In the genomic region with DNA sequence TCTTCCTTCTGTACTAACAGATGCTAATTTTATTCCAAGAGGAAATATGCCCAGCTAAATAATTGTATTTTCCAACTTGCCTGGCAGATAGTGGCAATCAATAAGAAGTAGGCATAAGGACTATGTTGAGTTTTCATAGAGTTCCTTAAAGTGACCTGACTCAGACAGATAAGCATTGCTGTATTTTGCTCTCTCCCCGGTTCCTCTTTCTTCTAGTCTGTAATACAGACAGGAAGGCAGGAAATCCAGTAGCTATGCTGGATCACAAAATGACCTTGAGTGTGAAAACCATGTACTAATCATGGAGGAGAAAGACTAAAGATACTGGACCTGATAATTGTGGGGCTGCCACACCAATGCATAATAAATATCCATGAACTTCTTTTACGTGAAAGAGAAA, we compare ENCODE assay signal across 29 cellular contexts.
A peak's percentile ranks its signal among the peaks of the same experiment; 100 is the strongest.
DNase-seq lines count a peak whose midpoint lies in the region; ATAC-seq, FAIRE-seq and TF ChIP-seq lines count a peak whose summit lies in the region.
"Had no signal": no experiment of that assay in that cellular context is flagged by ENCODE, and none has a peak within 500 bp of the region (broad histone marks: within the 10 kb centered on the region; RNA-seq: fewer than 3 reads in every experiment).

No MANE protein-coding gene starts in this region.

- H3K27me3 Mint-ChIP-seq in CD14-positive monocyte (ENCODE audit: low read depth in 3 of 3) = peaks cover 0 to 2% (median 0%) of the 10 kb centered on the region in 3 donors
- H3K27me3 Mint-ChIP-seq: activated CD4-positive, alpha-beta memory T cell treated with anti-CD3 and anti-CD28 coated beads for 36 hours; effector memory CD8-positive, alpha-beta T cell had no signal

- H3K9me1 ChIP-seq in K562 (ENCODE audit: control insufficient read depth, insufficient read depth, low read length) = no peaks in the 10 kb centered on the region

- H3K4me1 ChIP-seq in K562 (replicated peaks in 1 of 2; ENCODE audit: control insufficient read depth in 2 of 2, insufficient read depth in 2 of 2, low read length in 2 of 2) = no peaks in the 10 kb centered on the region

- in situ Hi-C loops in K562 (cut with MboI) = no loop called here

- H3K9ac ChIP-seq in K562 (ENCODE audit: insufficient read depth in 1 of 2, low read depth in 2 of 2, low read length in 2 of 2) = no peak overlapping the region

- intact Hi-C loops in K562 (cut with micrococcal nuclease) (no loop called here), CD14-positive monocyte (cut with micrococcal nuclease) (no loop called here)

- TF ChIP-seq CTCF in K562 (IDR thresholded peaks at IDR 0.05 in 2 of 3, conservative IDR thresholded peaks at IDR 0.05 in 1 of 3; ENCODE audit: insufficient read depth in 2 of 3, low read depth in 1 of 3, low read length in 3 of 3) (no peak), CD14-positive monocyte (IDR thresholded peaks at IDR 0.05) (no peak)

- TF ChIP-seq POLR2A in K562 (conservative IDR thresholded peaks at IDR 0.05) = no peak

- TF ChIP-seq RAD21 in K562 (CRISPR knock-in tag; conservative IDR thresholded peaks at IDR 0.05 in 1 of 2, IDR thresholded peaks at IDR 0.05 in 1 of 2) = no peak

- no TSS peak for BruUV-seq in K562 (replicated peaks; lab: Mats Ljungman, UMichigan)

- no peaks in the 10 kb centered on the region for H3K36me3 ChIP-seq in K562 (ENCODE audit: control insufficient read depth, insufficient read depth, low read length)
- H3K36me3 ChIP-seq: ovary had no signal

- H3K4me3 ChIP-seq in K562 = no peak overlapping the region
- H3K4me3 ChIP-seq: ovary had no signal

- H3K4me3 Mint-ChIP-seq in CD14-positive monocyte = no peak overlapping the region
- H3K4me3 Mint-ChIP-seq: activated CD4-positive, alpha-beta memory T cell treated with anti-CD3 and anti-CD28 coated beads for 36 hours; activated T-cell treated with anti-CD3 and anti-CD28 coated beads, Interleukin-2, amount 50 U/mL, for 72 hours; effector memory CD8-positive, alpha-beta T cell; neural crest cell; stimulated activated effector memory CD8-positive, alpha-beta T cell treated with anti-CD3 and anti-CD28 coated beads, Interleukin-12 subunit alpha, Interleukin-12 subunit beta, amount 100 ng/mL, for 72 hours; T-cell had no signal

- H4K20me1 ChIP-seq in K562 (replicated peaks; ENCODE audit: control insufficient read depth, insufficient read depth, low read length) = no peaks in the 10 kb centered on the region

- CTCF ChIA-PET in K562 (lab: Yijun Ruan, JAX; ENCODE audit: low intra/inter-chr PET ratio) = no interaction called here

- H3K27ac ChIP-seq in K562 (ENCODE audit: extremely low read depth, low read depth, low read length) = no peak overlapping the region
- H3K27ac ChIP-seq: 22Rv1, ovary had no signal

- FAIRE-seq in K562 (lab: Jason Lieb, UNC) = no peak
- FAIRE-seq: HepG2 had no signal

- 0% methylated on average over 2 of the region's 2 CpGs for WGBS in K562 (ENCODE audit: insufficient coverage, low coverage, missing lambda C conversion rate)

- ATAC-seq in K562 (no peak), HG03108 (IDR thresholded peaks at IDR 0.05; ENCODE audit: unreplicated experiment) (no peak)
- ATAC-seq: activated T-cell treated with anti-CD3 and anti-CD28 coated beads, Interleukin-2, amount 50 U/mL, for 72 hours; effector memory CD8-positive, alpha-beta T cell; HepG2; stimulated activated effector memory CD8-positive, alpha-beta T cell treated with anti-CD3 and anti-CD28 coated beads, Interleukin-12 subunit alpha, Interleukin-12 subunit beta, amount 100 ng/mL, for 72 hours; T-cell had no signal

- peaks cover 0 to 5% (median 0%) of the 10 kb centered on the region in 7 donors for H3K9me3 Mint-ChIP-seq in CD14-positive monocyte

- H3K4me1 Mint-ChIP-seq in CD14-positive monocyte = peaks cover 3% of the 10 kb centered on the region
- H3K4me1 Mint-ChIP-seq: stimulated activated effector memory CD8-positive, alpha-beta T cell treated with anti-CD3 and anti-CD28 coated beads, Interleukin-12 subunit alpha, Interleukin-12 subunit beta, amount 100 ng/mL, for 72 hours; T-cell had no signal

- DNase-seq in NOMO-1 (lab: John Stamatoyannopoulos, UW; ENCODE audit: unreplicated experiment in 2 of 2) (peak; percentile 15 to 23), NOMO-1 treated with dmso at 0.1 percent for 144 hours (lab: John Stamatoyannopoulos, UW; ENCODE audit: unreplicated experiment) (no peak), OCI-M1 (lab: John Stamatoyannopoulos, UW) (peak; percentile 73), K562 (ENCODE audit: extremely low read depth in 1 of 4, low spot score in 3 of 4) (no peak), COLO829 (ENCODE audit: low spot score) (no peak), CD14-positive monocyte (ENCODE audit: low spot score) (no peak)
- no peak for DNase-seq in activated CD4-positive, alpha-beta T cell treated with anti-CD3 and anti-CD28 coated beads for 4 hours
- DNase-seq: activated CD4-positive, alpha-beta memory T cell treated with anti-CD3 and anti-CD28 coated beads for 36 hours; activated CD4-positive, CD25-positive, alpha-beta regulatory T cell treated with anti-CD3 and anti-CD28 coated beads, Interleukin-2, amount 50 U/mL, for 72 hours; activated T-cell treated with anti-CD3 and anti-CD28 coated beads, Interleukin-2, amount 50 U/mL, for 72 hours; Calu3; caudate nucleus; effector memory CD8-positive, alpha-beta T cell; glutamatergic neuron; H7; mammary epithelial cell; NCI-H2029; NCI-H510A treated with DMSO at 0.1 percent for 48 hours; NK-92 treated with Interleukin-12 subunit alpha and Interleukin-12 subunit beta, amount 100 ng/mL, for 24 hours; ovary; SIG-M5; substantia nigra; T-cell; trophoblast cell had no signal

- POLR2A ChIA-PET in K562 (lab: Yijun Ruan, JAX) = no interaction called here

- H3K27me3 ChIP-seq in K562 (ENCODE audit: control insufficient read depth in 2 of 2, insufficient read depth in 2 of 2, low read length in 2 of 2) = no peaks in the 10 kb centered on the region
- H3K27me3 ChIP-seq: ovary had no signal

- no peak overlapping the region for H3K4me2 ChIP-seq in K562 (ENCODE audit: insufficient read depth, low read length)

- H3K9me3 ChIP-seq in K562 (replicated peaks; ENCODE audit: control insufficient read depth, insufficient read depth, low read depth, low read length) = no peaks in the 10 kb centered on the region
- H3K9me3 ChIP-seq: ovary had no signal

- no peak overlapping the region for H3K27ac Mint-ChIP-seq in CD14-positive monocyte
- H3K27ac Mint-ChIP-seq: activated CD4-positive, alpha-beta memory T cell treated with anti-CD3 and anti-CD28 coated beads for 36 hours; activated T-cell treated with anti-CD3 and anti-CD28 coated beads, Interleukin-2, amount 50 U/mL, for 72 hours; effector memory CD8-positive, alpha-beta T cell; stimulated activated effector memory CD8-positive, alpha-beta T cell treated with anti-CD3 and anti-CD28 coated beads, Interleukin-12 subunit alpha, Interleukin-12 subunit beta, amount 100 ng/mL, for 72 hours; T-cell had no signal

- no peak for TF ChIP-seq EP300 in K562 (IDR thresholded peaks at IDR 0.05; ENCODE audit: low read length)

- H2AFZ ChIP-seq in K562 (ENCODE audit: low read depth, low read length) = no peak overlapping the region

- H3K36me3 Mint-ChIP-seq in CD14-positive monocyte = no peaks in the 10 kb centered on the region
- H3K36me3 Mint-ChIP-seq: activated CD4-positive, alpha-beta memory T cell treated with anti-CD3 and anti-CD28 coated beads for 36 hours; stimulated activated effector memory CD8-positive, alpha-beta T cell treated with anti-CD3 and anti-CD28 coated beads, Interleukin-12 subunit alpha, Interleukin-12 subunit beta, amount 100 ng/mL, for 72 hours; T-cell had no signal

- H3K79me2 ChIP-seq in K562 (ENCODE audit: control insufficient read depth, insufficient read depth, low read length) = no peaks in the 10 kb centered on the region

TF ChIP-seq in K562, 482 proteins besides CTCF, POLR2A, EP300 and RAD21:
- peak; percentile 28; the same call in 1 of the 2 replicates for TF ChIP-seq SPI1 (IDR thresholded peaks at IDR 0.05; ENCODE audit: borderline replicate concordance, low read depth, low read length)
- no peak for TF ChIP-seq BRCA1 (IDR thresholded peaks at IDR 0.05)
- TF ChIP-seq BRCA1 (CRISPR knock-in tag; IDR thresholded peaks at IDR 0.05) = no peak

Comparison
In these comparisons a context has a peak if more than half of its experiments do, and no peak if none do; other contexts are left out.
1. DNase-seq: peak in NOMO-1 (2 of 2) and OCI-M1 (single experiment); none in NOMO-1 treated with dmso at 0.1 percent for 144 hours (single experiment), K562 (0 of 4), COLO829 (single experiment), activated CD4-positive, alpha-beta T cell treated with anti-CD3 and anti-CD28 coated beads for 4 hours (0 of 2) and CD14-positive monocyte (single experiment).